Comparison of ENCODE assay signal across 1 cellular context in the genomic region with DNA sequence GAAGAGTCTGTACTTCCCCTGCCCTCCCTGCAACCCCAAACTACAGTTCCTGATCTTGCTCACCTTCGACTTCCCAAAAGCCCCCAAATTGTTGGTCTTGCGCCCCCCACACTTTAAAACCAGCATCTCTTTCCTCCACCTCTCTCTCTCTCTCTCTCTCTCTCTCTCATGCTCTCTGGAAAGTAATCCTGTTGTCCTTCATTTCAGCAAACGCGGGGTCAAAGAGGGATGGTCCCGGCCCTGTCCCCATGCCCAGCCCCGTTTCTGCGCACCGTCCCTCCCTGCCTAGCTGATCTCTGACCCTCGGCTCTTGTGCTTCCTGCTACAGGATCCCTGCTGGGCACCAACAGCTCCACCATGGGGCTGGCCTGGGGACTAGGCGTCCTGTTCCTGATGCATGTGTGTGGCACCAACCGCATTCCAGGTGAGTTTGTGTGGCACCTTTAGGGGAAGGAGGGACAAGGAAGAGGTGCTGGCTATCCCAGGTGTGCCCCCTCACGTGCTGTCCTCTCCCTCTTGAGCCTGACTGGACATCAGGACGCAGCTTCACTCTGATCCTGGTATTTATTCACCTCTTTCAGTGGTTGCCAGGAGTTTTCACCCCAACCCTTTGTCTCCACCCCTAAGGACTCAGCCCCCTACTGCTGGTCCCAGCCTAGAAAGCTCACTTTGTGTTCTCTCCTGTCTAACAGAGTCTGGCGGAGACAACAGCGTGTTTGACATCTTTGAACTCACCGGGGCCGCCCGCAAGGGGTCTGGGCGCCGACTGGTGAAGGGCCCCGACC.
TF ChIP-seq lines count a peak whose summit lies in the region.

No MANE protein-coding gene starts in this region.

TF ChIP-seq in HCT116, 20 proteins besides CTCF, POLR2A, EP300 and RAD21 (continued from another document):
- TF ChIP-seq ZBTB33 (IDR thresholded peaks at IDR 0.05; ENCODE audit: extremely low read depth, insufficient replicate concordance, low read length) (no peak), CBX3 (IDR thresholded peaks at IDR 0.05; ENCODE audit: low read depth) (no peak), SRF (IDR thresholded peaks at IDR 0.05; ENCODE audit: low read depth) (no peak), SP1 (IDR thresholded peaks at IDR 0.05; ENCODE audit: low read depth) (no peak), SIN3A (IDR thresholded peaks at IDR 0.05; ENCODE audit: low read depth) (no peak), EZH2 (IDR thresholded peaks at IDR 0.05) (no peak), EGR1 (IDR thresholded peaks at IDR 0.05; ENCODE audit: low read depth) (no peak)
- TF ChIP-seq, protein P1, sequence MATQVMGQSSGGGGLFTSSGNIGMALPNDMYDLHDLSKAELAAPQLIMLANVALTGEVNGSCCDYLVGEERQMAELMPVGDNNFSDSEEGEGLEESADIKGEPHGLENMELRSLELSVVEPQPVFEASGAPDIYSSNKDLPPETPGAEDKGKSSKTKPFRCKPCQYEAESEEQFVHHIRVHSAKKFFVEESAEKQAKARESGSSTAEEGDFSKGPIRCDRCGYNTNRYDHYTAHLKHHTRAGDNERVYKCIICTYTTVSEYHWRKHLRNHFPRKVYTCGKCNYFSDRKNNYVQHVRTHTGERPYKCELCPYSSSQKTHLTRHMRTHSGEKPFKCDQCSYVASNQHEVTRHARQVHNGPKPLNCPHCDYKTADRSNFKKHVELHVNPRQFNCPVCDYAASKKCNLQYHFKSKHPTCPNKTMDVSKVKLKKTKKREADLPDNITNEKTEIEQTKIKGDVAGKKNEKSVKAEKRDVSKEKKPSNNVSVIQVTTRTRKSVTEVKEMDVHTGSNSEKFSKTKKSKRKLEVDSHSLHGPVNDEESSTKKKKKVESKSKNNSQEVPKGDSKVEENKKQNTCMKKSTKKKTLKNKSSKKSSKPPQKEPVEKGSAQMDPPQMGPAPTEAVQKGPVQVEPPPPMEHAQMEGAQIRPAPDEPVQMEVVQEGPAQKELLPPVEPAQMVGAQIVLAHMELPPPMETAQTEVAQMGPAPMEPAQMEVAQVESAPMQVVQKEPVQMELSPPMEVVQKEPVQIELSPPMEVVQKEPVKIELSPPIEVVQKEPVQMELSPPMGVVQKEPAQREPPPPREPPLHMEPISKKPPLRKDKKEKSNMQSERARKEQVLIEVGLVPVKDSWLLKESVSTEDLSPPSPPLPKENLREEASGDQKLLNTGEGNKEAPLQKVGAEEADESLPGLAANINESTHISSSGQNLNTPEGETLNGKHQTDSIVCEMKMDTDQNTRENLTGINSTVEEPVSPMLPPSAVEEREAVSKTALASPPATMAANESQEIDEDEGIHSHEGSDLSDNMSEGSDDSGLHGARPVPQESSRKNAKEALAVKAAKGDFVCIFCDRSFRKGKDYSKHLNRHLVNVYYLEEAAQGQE (IDR thresholded peaks at IDR 0.05; ENCODE audit: low read depth): no peak
